In the genomic region with DNA sequence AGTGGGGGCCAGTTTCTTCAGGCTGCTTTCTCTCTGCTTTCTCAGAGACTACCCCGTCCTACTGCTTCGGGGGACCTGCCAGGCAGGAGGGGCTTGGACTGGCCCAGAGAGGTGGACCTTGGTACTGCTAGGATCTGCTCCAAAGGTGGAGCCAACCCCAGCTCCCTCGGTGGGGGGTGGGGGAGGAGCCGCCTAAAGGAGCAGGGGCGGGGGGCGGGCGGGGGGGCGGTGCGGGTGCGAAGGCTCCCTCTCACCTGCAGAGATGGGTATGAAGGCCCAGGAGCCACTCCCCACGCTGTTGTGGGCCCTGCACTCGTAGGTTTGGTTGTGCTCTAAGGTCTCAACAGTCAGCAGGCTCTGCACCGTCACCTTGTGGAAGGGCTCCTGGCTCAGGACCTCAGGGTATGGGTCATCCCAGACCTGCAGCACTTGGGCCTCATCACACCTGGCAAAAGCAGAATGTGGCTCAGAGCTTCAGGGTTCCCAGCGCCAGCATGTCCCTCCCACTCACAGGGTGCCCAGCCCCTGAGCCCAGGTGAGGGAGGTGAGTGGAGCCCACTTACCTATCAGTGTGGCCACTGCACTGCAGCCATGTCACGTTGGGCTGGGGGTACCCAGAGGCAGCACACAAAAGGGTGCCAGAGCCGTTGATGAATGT, we compare ENCODE assay signal across 1 cellular context.
TF ChIP-seq lines count a peak whose summit lies in the region.

No MANE protein-coding gene starts in this region.

TF ChIP-seq in H1, 55 proteins besides CTCF, POLR2A, EP300 and RAD21:
- TF ChIP-seq SAP30 (IDR thresholded peaks at IDR 0.05; ENCODE audit: insufficient read depth, insufficient replicate concordance, low read length) (no peak), HDAC2 (IDR thresholded peaks at IDR 0.05; ENCODE audit: borderline replicate concordance in 1 of 2, low read depth in 2 of 2, low read length in 2 of 2) (no peak), EGR1 (IDR thresholded peaks at IDR 0.05; ENCODE audit: borderline replicate concordance, low read depth, low read length) (no peak), SUZ12 (IDR thresholded peaks at IDR 0.05; ENCODE audit: low read length) (no peak), RFX5 (IDR thresholded peaks at IDR 0.05; ENCODE audit: borderline replicate concordance, low read depth, low read length) (no peak), KDM1A (IDR thresholded peaks at IDR 0.05; ENCODE audit: borderline replicate concordance, low read length) (no peak), SIRT6 (IDR thresholded peaks at IDR 0.05; ENCODE audit: low read length) (no peak), POU5F1 (IDR thresholded peaks at IDR 0.05; ENCODE audit: low read depth, low read length) (no peak), GABPA (IDR thresholded peaks at IDR 0.05; ENCODE audit: borderline replicate concordance, insufficient read depth, low read length) (no peak), POLR2AphosphoS5 (IDR thresholded peaks at IDR 0.05; ENCODE audit: low read depth, low read length) (no peak), ASH2L (IDR thresholded peaks at IDR 0.05; ENCODE audit: low read length) (no peak), PHF8 (conservative IDR thresholded peaks at IDR 0.05; ENCODE audit: low read depth, low read length) (no peak), SIX5 (IDR thresholded peaks at IDR 0.05; ENCODE audit: low read depth, low read length) (no peak)
- TF ChIP-seq, protein P1, sequence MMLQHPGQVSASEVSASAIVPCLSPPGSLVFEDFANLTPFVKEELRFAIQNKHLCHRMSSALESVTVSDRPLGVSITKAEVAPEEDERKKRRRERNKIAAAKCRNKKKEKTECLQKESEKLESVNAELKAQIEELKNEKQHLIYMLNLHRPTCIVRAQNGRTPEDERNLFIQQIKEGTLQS (IDR thresholded peaks at IDR 0.05; ENCODE audit: insufficient read depth, low read depth, low read length): no peak
